Comparison of ENCODE assay signal across 9 cellular contexts in the genomic region with DNA sequence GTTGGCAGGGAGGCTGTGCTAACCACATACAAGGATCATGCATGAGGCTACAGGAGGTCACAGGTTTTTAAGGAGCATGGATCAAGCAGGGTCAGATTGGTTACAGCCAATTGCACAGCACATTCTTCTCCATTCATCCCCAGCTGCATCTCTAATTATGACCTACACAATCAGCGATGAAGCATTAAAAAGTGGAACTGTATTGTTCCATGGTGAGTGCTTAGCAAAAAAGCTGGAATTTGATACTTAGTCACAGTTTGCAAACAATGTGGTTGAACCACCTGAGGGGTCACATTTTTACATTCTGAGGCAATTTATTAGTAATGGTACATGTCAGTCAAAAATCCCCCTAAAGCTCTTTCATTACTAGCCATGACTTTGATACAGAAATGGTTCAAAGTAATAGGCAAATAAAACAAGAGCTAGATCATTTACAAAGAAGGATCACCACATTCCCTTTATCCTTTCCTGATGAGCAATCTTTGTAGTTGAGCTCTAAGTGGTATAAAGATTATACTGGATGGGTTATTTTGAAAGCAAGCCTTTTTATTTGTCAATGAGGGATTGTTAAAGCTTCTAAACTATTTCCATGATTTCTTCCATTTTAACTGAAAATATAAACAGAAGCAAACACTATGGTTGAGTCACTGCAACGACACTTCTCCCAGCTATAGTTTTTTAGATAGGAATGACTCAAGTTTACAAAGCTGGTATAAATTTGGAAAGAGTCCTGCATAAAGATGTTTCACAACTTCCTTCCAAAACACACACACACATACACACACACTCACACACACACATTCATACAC.
DNase-seq lines count a peak whose midpoint lies in the region; ATAC-seq and TF ChIP-seq lines count a peak whose summit lies in the region.
"Had no signal": no experiment of that assay in that cellular context is flagged by ENCODE, and none has a peak within 500 bp of the region (broad histone marks: within the 10 kb centered on the region; RNA-seq: fewer than 3 reads in every experiment).

No MANE protein-coding gene starts in this region.

- in situ Hi-C loops in astrocyte of the cerebellum (cut with HindIII; ENCODE audit: low sequenced_read_pairs), result no loop called here

- H3K4me3 ChIP-seq in astrocyte of the cerebellum (ENCODE audit: low read depth, low read length), result no peak overlapping the region
- no peak overlapping the region for H3K4me3 ChIP-seq in mesodermal cell (ENCODE audit: extremely low read depth, insufficient read depth, low read length, poor library complexity, severe bottlenecking)
- H3K4me3 ChIP-seq in lower lobe of right lung, result no peak overlapping the region
- no peak overlapping the region for H3K4me3 ChIP-seq in colonic mucosa
- H3K4me3 ChIP-seq: tibial artery had no signal

- no peaks in the 10 kb centered on the region for H3K27me3 ChIP-seq in lower lobe of right lung (ENCODE audit: low read depth)
- no peaks in the 10 kb centered on the region for H3K27me3 ChIP-seq in colonic mucosa
- H3K27me3 ChIP-seq: tibial artery had no signal

- DNase-seq in DMS79 (lab: John Stamatoyannopoulos, UW) (peak; percentile 77), MV-4-11 (lab: John Stamatoyannopoulos, UW) (peak; percentile 89), astrocyte of the cerebellum (ENCODE audit: low read depth) (peak; percentile 81), middle frontal gyrus (ENCODE audit: extremely low spot score, low spot score) (no peak), lower lobe of right lung (no peak), colonic mucosa (no peak)
- DNase-seq: tibial artery had no signal

- H3K9me3 ChIP-seq in mesodermal cell (ENCODE audit: control insufficient read depth, low read length), result no peaks in the 10 kb centered on the region
- peaks cover 5% of the 10 kb centered on the region for H3K9me3 ChIP-seq in lower lobe of right lung
- H3K9me3 ChIP-seq in colonic mucosa, result no peaks in the 10 kb centered on the region
- H3K9me3 ChIP-seq: tibial artery had no signal

- H3K27ac ChIP-seq in mesodermal cell (ENCODE audit: low read depth, low read length, severe bottlenecking) (peak overlapping the region; percentile 11), lower lobe of right lung (no peak overlapping the region), colonic mucosa (no peak overlapping the region)
- H3K27ac ChIP-seq: tibial artery had no signal

- intact Hi-C loops in lower lobe of right lung (cut with DNase I), result no loop called here
- intact Hi-C loops in colonic mucosa (cut with DNase I), result no loop called here

- no peak for ATAC-seq in lower lobe of right lung
- ATAC-seq in HG03565 (IDR thresholded peaks at IDR 0.05; ENCODE audit: unreplicated experiment), result no peak

- no peak overlapping the region for H3K9ac ChIP-seq in colonic mucosa (ENCODE audit: low read depth in 2 of 2, low read length in 2 of 2)

- H3K36me3 ChIP-seq in mesodermal cell (ENCODE audit: control insufficient read depth, insufficient read depth, low read length), result no peaks in the 10 kb centered on the region
- no peaks in the 10 kb centered on the region for H3K36me3 ChIP-seq in lower lobe of right lung
- H3K36me3 ChIP-seq in colonic mucosa, result no peaks in the 10 kb centered on the region
- H3K36me3 ChIP-seq: tibial artery had no signal

- TF ChIP-seq CTCF in astrocyte of the cerebellum (IDR thresholded peaks at IDR 0.05; ENCODE audit: low read depth, low read length, missing control alignments) (no peak), lower lobe of right lung (IDR thresholded peaks at IDR 0.05) (no peak), colonic mucosa (IDR thresholded peaks at IDR 0.05) (no peak)

- H3K4me1 ChIP-seq in mesodermal cell (ENCODE audit: control insufficient read depth, insufficient read depth, low read length, poor library complexity, severe bottlenecking), result peaks cover 6% of the 10 kb centered on the region
- no peaks in the 10 kb centered on the region for H3K4me1 ChIP-seq in lower lobe of right lung
- no peaks in the 10 kb centered on the region for H3K4me1 ChIP-seq in colonic mucosa
- H3K4me1 ChIP-seq: tibial artery had no signal

- 100% methylated on average over 1 of the region's 2 CpGs; no CpG with 5 or more reads in 1 of the 2 experiments for WGBS in mesodermal cell (ENCODE audit: insufficient coverage in 2 of 2), 2 experiments

Comparison
In these comparisons a context has a peak if more than half of its experiments do, and no peak if none do; other contexts are left out.
1. DNase-seq: peak in DMS79 (single experiment), MV-4-11 (single experiment) and astrocyte of the cerebellum (single experiment); none in middle frontal gyrus (single experiment), lower lobe of right lung (single experiment) and colonic mucosa (single experiment).